ENCODE assay signal across 8 cellular contexts in genomic region chr2:152611458-152612231, GRCh38.
DNase-seq lines count a peak whose midpoint lies in the region; ATAC-seq lines count a peak whose summit lies in the region.

No MANE protein-coding gene starts in this region.

- in situ Hi-C loops in ACHN (cut with HindIII; ENCODE audit: low pct_ligation_motif_present, low pct_unique_long_range_greater_than_20kb, low sequenced_read_pairs) = loop anchor here (25.0 kb wide), 1 partner anchor 424 kb away; the partner anchor contains the start of gene STAM2

- H3K27ac Mint-ChIP-seq in stimulated activated effector memory CD8-positive, alpha-beta T cell treated with anti-CD3 and anti-CD28 coated beads, Interleukin-12 subunit alpha, Interleukin-12 subunit beta, amount 100 ng/mL, for 72 hours = no peak overlapping the region

- no peak overlapping the region for H3K4me3 Mint-ChIP-seq in stimulated activated effector memory CD8-positive, alpha-beta T cell treated with anti-CD3 and anti-CD28 coated beads, Interleukin-12 subunit alpha, Interleukin-12 subunit beta, amount 100 ng/mL, for 72 hours

- H3K4me1 Mint-ChIP-seq in stimulated activated effector memory CD8-positive, alpha-beta T cell treated with anti-CD3 and anti-CD28 coated beads, Interleukin-12 subunit alpha, Interleukin-12 subunit beta, amount 100 ng/mL, for 72 hours = peaks cover 9% of the 10 kb centered on the region

- no peaks in the 10 kb centered on the region for H3K9me3 Mint-ChIP-seq in stimulated activated effector memory CD8-positive, alpha-beta T cell treated with anti-CD3 and anti-CD28 coated beads, Interleukin-12 subunit alpha, Interleukin-12 subunit beta, amount 100 ng/mL, for 72 hours

- DNase-seq in ACHN = peak; percentile 55
- peak; percentile 13 for DNase-seq in GM19238 (ENCODE audit: insufficient read length, low spot score)
- peak; percentile 97 for DNase-seq in SKM-1 (lab: John Stamatoyannopoulos, UW; ENCODE audit: unreplicated experiment)
- peak; percentile 30 for DNase-seq in germinal center (ENCODE audit: low spot score)
- no peak for DNase-seq in stimulated activated effector memory CD8-positive, alpha-beta T cell treated with anti-CD3 and anti-CD28 coated beads, Interleukin-12 subunit alpha, Interleukin-12 subunit beta, amount 100 ng/mL, for 72 hours (ENCODE audit: low spot score in 2 of 2)
- no peak for DNase-seq in NCI-H510A treated with DMSO at 0.1 percent for 48 hours (lab: John Stamatoyannopoulos, UW)
- DNase-seq in activated CD4-positive, CD25-positive, alpha-beta regulatory T cell (lab: John Stamatoyannopoulos, UW) = no peak

- peak; percentile 74 for ATAC-seq in HG03135 (IDR thresholded peaks at IDR 0.05; ENCODE audit: unreplicated experiment)
- ATAC-seq in stimulated activated effector memory CD8-positive, alpha-beta T cell treated with anti-CD3 and anti-CD28 coated beads, Interleukin-12 subunit alpha, Interleukin-12 subunit beta, amount 100 ng/mL, for 72 hours = peak; percentile 52

- H3K36me3 Mint-ChIP-seq in stimulated activated effector memory CD8-positive, alpha-beta T cell treated with anti-CD3 and anti-CD28 coated beads, Interleukin-12 subunit alpha, Interleukin-12 subunit beta, amount 100 ng/mL, for 72 hours = no peaks in the 10 kb centered on the region

Comparison
In these comparisons a context has a peak if more than half of its experiments do, and no peak if none do; other contexts are left out.
1. DNase-seq: peak in ACHN (single experiment), GM19238 (single experiment), SKM-1 (single experiment) and germinal center (single experiment); none in stimulated activated effector memory CD8-positive, alpha-beta T cell treated with anti-CD3 and anti-CD28 coated beads, Interleukin-12 subunit alpha, Interleukin-12 subunit beta, amount 100 ng/mL, for 72 hours (0 of 2), NCI-H510A treated with DMSO at 0.1 percent for 48 hours (single experiment) and activated CD4-positive, CD25-positive, alpha-beta regulatory T cell (0 of 4).